Comparison of ENCODE assay signal across 20 cellular contexts in genomic region chr12:53776872-53777271, GRCh38. TPM values are rescaled to one million over a fixed set of nuclear protein-coding genes. Genes with fewer than 3 reads are reported as not detected.
DNase-seq lines count a peak whose midpoint lies in the region; ATAC-seq, FAIRE-seq and TF ChIP-seq lines count a peak whose summit lies in the region.
"Had no signal": no experiment of that assay in that cellular context is flagged by ENCODE, and none has a peak within 500 bp of the region (broad histone marks: within the 10 kb centered on the region; RNA-seq: fewer than 3 reads in every experiment).

No MANE protein-coding gene starts in this region.

- H3K4me1 ChIP-seq in PC-3 (ENCODE audit: insufficient read depth, low read length) = peaks cover 32% of the 10 kb centered on the region

- ATAC-seq in PC-3 = peak; percentile 47
- ATAC-seq: CD8-positive, alpha-beta T cell; GM23338; HCT116 had no signal

- no peak overlapping the region for H3K9ac ChIP-seq in PC-3 (ENCODE audit: low read length)

- H3K27me3 ChIP-seq in PC-3 (ENCODE audit: low read length) = no peaks in the 10 kb centered on the region

- H3K27ac ChIP-seq in PC-3 (ENCODE audit: low read length) (peak overlapping the region; percentile 36), VCaP (peak overlapping the region; percentile 77; the same call in 1 of the 2 replicates)

- H3K36me3 ChIP-seq in PC-3 (ENCODE audit: low read depth, low read length) = no peaks in the 10 kb centered on the region

- TF ChIP-seq POLR2A in GM12891 (IDR thresholded peaks at IDR 0.05; ENCODE audit: low read depth, low read length) = no peak

- H3F3A ChIP-seq in PC-3 (ENCODE audit: low read length, unreplicated experiment) = no peaks in the 10 kb centered on the region

- no peaks in the 10 kb centered on the region for H4K20me1 ChIP-seq in PC-3 (ENCODE audit: low read length)

- no peaks in the 10 kb centered on the region for H3K9me2 ChIP-seq in PC-3 (replicated peaks; ENCODE audit: low read length)

- no peaks in the 10 kb centered on the region for H3K9me3 ChIP-seq in PC-3 (ENCODE audit: low read length)

- no peak for FAIRE-seq in GM12891 (lab: Jason Lieb, UNC)
- FAIRE-seq: G401.6, GM19239 had no signal

- intact Hi-C loops in PC-3 (cut with micrococcal nuclease) = no loop called here

- no peak for TF ChIP-seq CTCF in PC-3 (conservative IDR thresholded peaks at IDR 0.05; ENCODE audit: low read depth, low read length)
- TF ChIP-seq CTCF in VCaP (conservative IDR thresholded peaks at IDR 0.05) = no peak

- DNase-seq in GM12891 (ENCODE audit: insufficient read length, low spot score) = no peak
- DNase-seq in PC-3 = peak; percentile 54
- no peak for DNase-seq in NCI-H1417 (lab: John Stamatoyannopoulos, UW)
- DNase-seq in activated naive CD4-positive, alpha-beta T cell (lab: John Stamatoyannopoulos, UW) = no peak
- no peak for DNase-seq in LoVo (ENCODE audit: low spot score)
- DNase-seq: C1 segment of cervical spinal cord; Calu3; CD4-positive, CD25-positive, alpha-beta regulatory T cell; CD8-positive, alpha-beta T cell; DND-41; H9 had no signal

- H3K4me3 ChIP-seq in PC-3 (ENCODE audit: low read length) = no peak overlapping the region
- H3K4me3 ChIP-seq: GM23338 had no signal

- peak overlapping the region; percentile 44; the same call in 1 of the 2 replicates for H2AFZ ChIP-seq in PC-3 (ENCODE audit: low read length)
- H2AFZ ChIP-seq: GM23338 had no signal

- H3K4me2 ChIP-seq in PC-3 (ENCODE audit: low read length) = peak overlapping the region; percentile 60
- H3K4me2 ChIP-seq: GM23338 had no signal

- POLR2A ChIA-PET in PC-3 (lab: Charles Lee; ENCODE audit: unreplicated experiment) = no interaction called here

- CTCF ChIA-PET in PC-3 (lab: Charles Lee) = interaction anchor here (0.9 kb wide), 1 partner anchor 28 kb away, joined by 3 read pairs; no protein-coding TSS in a partner anchor

- no TSS peak for BruUV-seq in PC-3 (replicated peaks; lab: Mats Ljungman, UMichigan)

- H3K79me2 ChIP-seq in PC-3 (ENCODE audit: low read length) = no peaks in the 10 kb centered on the region

TF ChIP-seq in GM12891, 5 proteins besides CTCF, POLR2A, EP300 and RAD21:
- TF ChIP-seq SPI1 (IDR thresholded peaks at IDR 0.05; ENCODE audit: low read depth, low read length) (0 out of 2 replicates have a peak, but pooled peaks have one; percentile 11), PAX5 (IDR thresholded peaks at IDR 0.05; ENCODE audit: insufficient read depth, low read length, severe bottlenecking) (no peak), POLR2AphosphoS5 (IDR thresholded peaks at IDR 0.05; ENCODE audit: low read depth, low read length) (no peak), TAF1 (IDR thresholded peaks at IDR 0.05; ENCODE audit: low read depth, low read length) (no peak)
TF ChIP-seq in GM12891: peak in this region for 1.

RNA-seq across cellular contexts. Expression of gene CISTR, which starts 25.1 kb away (rescaled TPM):
- not detected for polyA plus RNA-seq in GM12891 (2012; ENCODE audit: low read depth, missing spikeins)
- total RNA-seq in PC-3 (2014; rRNA removed) = not detected in 2 replicates
- total RNA-seq: A172; A673; Calu3; CD4-positive, CD25-positive, alpha-beta regulatory T cell; CD8-positive, alpha-beta T cell; GM23338; H4; H9 had no signal
- polyA plus RNA-seq: BJ; CD4-positive, CD25-positive, alpha-beta regulatory T cell; GM23338 had no signal

RNA-seq across cellular contexts. Expression of gene CALCOCO1, which starts 49.6 kb away (rescaled TPM):
- polyA plus RNA-seq in GM12891 (2012; ENCODE audit: low read depth, missing spikeins) = 28.4 TPM
- total RNA-seq in PC-3 (2014; rRNA removed) = 20.4 and 30.6 TPM in 2 replicates
